8 cellular contexts compared by ENCODE assay signal in the genomic region with DNA sequence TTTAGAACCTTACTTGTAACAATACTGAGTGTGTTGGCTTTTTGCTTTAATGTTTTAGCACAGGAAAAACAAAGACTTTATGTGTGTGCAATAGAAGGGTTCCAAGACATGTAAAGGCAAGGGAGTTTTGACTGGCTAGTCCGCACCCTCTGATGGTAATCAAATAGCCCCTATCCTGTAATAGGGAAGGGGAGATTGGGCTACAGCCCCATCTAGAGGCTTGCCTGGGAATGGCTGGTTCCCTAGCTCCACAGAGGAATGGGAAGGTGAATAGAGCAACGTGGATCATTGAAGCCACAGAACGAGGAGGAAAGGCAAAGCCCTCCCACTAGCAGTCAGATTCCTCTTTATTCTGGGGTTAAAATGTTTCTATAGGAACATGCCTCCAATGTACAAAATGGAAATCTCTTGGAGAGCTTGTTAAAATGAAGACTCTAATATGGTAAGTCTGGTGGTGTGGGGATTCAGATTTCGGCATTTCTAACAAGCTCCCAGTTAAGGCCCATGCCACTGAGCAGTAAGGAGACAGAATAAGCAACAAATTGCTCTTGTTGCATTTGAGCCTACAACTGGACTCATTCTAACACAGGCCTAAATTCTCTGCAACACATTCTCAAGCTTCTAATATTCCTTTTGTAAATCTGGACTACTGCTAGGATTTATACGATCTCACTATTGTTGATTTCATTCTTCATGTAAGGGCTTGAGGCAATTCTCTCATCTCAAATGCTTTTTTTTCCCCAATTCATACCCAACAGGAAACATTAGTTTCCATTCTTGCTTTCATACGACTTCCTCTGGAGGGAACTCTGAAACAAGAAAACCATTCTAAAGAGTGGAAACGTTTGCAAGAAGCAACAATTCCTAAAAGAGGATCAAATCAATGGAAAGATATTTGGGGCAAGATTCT. TPM values are rescaled to one million over a fixed set of nuclear protein-coding genes. Genes with fewer than 3 reads are reported as not detected.
DNase-seq lines count a peak whose midpoint lies in the region; ATAC-seq and TF ChIP-seq lines count a peak whose summit lies in the region.

No MANE protein-coding gene starts in this region.

- no peak overlapping the region for H3K4me3 Mint-ChIP-seq in central memory CD8-positive, alpha-beta T cell

- POLR2A ChIA-PET in HEK293T (lab: Yijun Ruan, JAX), result interaction anchor here (1.1 to 1.4 kb wide), 2 partner anchors 106 to 173 kb away, joined by 3 to 6 read pairs; a partner anchor contains a TSS
- POLR2A ChIA-PET in RWPE1 (lab: Yijun Ruan, JAX; ENCODE audit: low non-redundant PET), result no interaction called here

- H3K4me1 ChIP-seq in suprapubic skin, result peaks cover 33% of the 10 kb centered on the region

- peaks cover 31% of the 10 kb centered on the region for H3K4me1 Mint-ChIP-seq in central memory CD8-positive, alpha-beta T cell

- no peaks in the 10 kb centered on the region for H3K9me3 ChIP-seq in suprapubic skin

- no peaks in the 10 kb centered on the region for H3K27me3 ChIP-seq in suprapubic skin

- ATAC-seq in central memory CD8-positive, alpha-beta T cell (replicated peaks; ENCODE audit: extremely low read depth, poor library complexity, severe bottlenecking), result no peak
- ATAC-seq in GM18909 (IDR thresholded peaks at IDR 0.05; ENCODE audit: poor library complexity, unreplicated experiment), result no peak

- peak overlapping the region; percentile 66 for H3K27ac Mint-ChIP-seq in central memory CD8-positive, alpha-beta T cell (ENCODE audit: low read depth)

- H3K36me3 Mint-ChIP-seq in central memory CD8-positive, alpha-beta T cell (ENCODE audit: insufficient read depth), result peaks cover 70% of the 10 kb centered on the region

- TF ChIP-seq POLR2A in lower leg skin (IDR thresholded peaks at IDR 0.05), result no peak
- no peak for TF ChIP-seq POLR2A in suprapubic skin (IDR thresholded peaks at IDR 0.05)

- no peak for TF ChIP-seq EP300 in suprapubic skin (IDR thresholded peaks at IDR 0.05)

- no peaks in the 10 kb centered on the region for H3K9me3 Mint-ChIP-seq in central memory CD8-positive, alpha-beta T cell

- peak; percentile 79 for TF ChIP-seq CTCF in RWPE1 (conservative IDR thresholded peaks at IDR 0.05; ENCODE audit: low read depth)
- peak in 1 of 3 donors; percentile 37 for TF ChIP-seq CTCF in lower leg skin (IDR thresholded peaks at IDR 0.05)
- peak; percentile 52 to 80 for TF ChIP-seq CTCF in suprapubic skin (IDR thresholded peaks at IDR 0.05)

- intact Hi-C loops in lower leg skin (cut with DNase I; ENCODE audit: low total_unique reads), result no loop called here

- peaks cover 36% of the 10 kb centered on the region for H3K36me3 ChIP-seq in suprapubic skin

- no peak overlapping the region for H3K27ac ChIP-seq in RWPE1
- peak overlapping the region; percentile 80 for H3K27ac ChIP-seq in suprapubic skin

- H3K4me3 ChIP-seq in lower leg skin (ENCODE audit: low read depth, poor library complexity, severe bottlenecking) (no peak overlapping the region), suprapubic skin (no peak overlapping the region)

- WGBS in lower leg skin, 2 donors, result 48 to 54% methylated on average over 7 of the region's 7 CpGs
- WGBS in suprapubic skin, result 49% methylated on average over 7 of the region's 7 CpGs

- DNase-seq in CMK (ENCODE audit: low read depth) (peak; percentile 14), HEK293T (ENCODE audit: extremely low spot score) (peak; percentile 71), RWPE1 (ENCODE audit: low spot score) (peak; percentile 66), lower leg skin (ENCODE audit: low spot score in 2 of 2) (peak; percentile 31 to 87), suprapubic skin (ENCODE audit: low spot score in 2 of 2) (no peak), amniotic stem cell (lab: John Stamatoyannopoulos, UW) (no peak)
- DNase-seq in central memory CD8-positive, alpha-beta T cell (ENCODE audit: low spot score in 2 of 2), result no peak

- no peaks in the 10 kb centered on the region for H3K27me3 Mint-ChIP-seq in central memory CD8-positive, alpha-beta T cell

- CTCF ChIA-PET in HEK293T (lab: Yijun Ruan, JAX) (interaction anchor here (0.5 to 4.1 kb wide), 19 partner anchors 9 to 454 kb away, joined by 3 to 19 read pairs (median 4); no protein-coding TSS in a partner anchor), RWPE1 (lab: Yijun Ruan, JAX) (interaction anchor here (0.5 to 1.6 kb wide), 8 partner anchors 9 to 352 kb away, joined by 3 to 7 read pairs (median 3); no protein-coding TSS in a partner anchor)

TF ChIP-seq in HEK293T, 16 proteins besides CTCF, POLR2A, EP300 and RAD21:
- TF ChIP-seq TARDBP (IDR thresholded peaks at IDR 0.05) (no peak), ARNT (IDR thresholded peaks at IDR 0.05) (no peak), ELF4 (IDR thresholded peaks at IDR 0.05) (no peak), L3MBTL2 (conservative IDR thresholded peaks at IDR 0.05) (no peak), LEF1 (IDR thresholded peaks at IDR 0.05; ENCODE audit: borderline replicate concordance) (no peak), HDGF (IDR thresholded peaks at IDR 0.05; ENCODE audit: borderline replicate concordance) (no peak)

RNA-seq across cellular contexts. Expression of a gene that starts 57.1 kb away (rescaled TPM):
- total RNA-seq in lower leg skin (10 to 100 TPM; 22.7 to 32.2 (median 28.5) TPM), suprapubic skin (10 to 100 TPM; 22.7 to 48.2 (median 36.8) TPM)

Comparison
In these comparisons a context has a peak if more than half of its experiments do, and no peak if none do; other contexts are left out.
1. DNase-seq: peak in CMK (single experiment), HEK293T (single experiment), RWPE1 (single experiment) and lower leg skin (2 of 2); none in central memory CD8-positive, alpha-beta T cell (0 of 2), suprapubic skin (0 of 2) and amniotic stem cell (single experiment).